ENCODE assay signal across 31 cellular contexts in the genomic region with DNA sequence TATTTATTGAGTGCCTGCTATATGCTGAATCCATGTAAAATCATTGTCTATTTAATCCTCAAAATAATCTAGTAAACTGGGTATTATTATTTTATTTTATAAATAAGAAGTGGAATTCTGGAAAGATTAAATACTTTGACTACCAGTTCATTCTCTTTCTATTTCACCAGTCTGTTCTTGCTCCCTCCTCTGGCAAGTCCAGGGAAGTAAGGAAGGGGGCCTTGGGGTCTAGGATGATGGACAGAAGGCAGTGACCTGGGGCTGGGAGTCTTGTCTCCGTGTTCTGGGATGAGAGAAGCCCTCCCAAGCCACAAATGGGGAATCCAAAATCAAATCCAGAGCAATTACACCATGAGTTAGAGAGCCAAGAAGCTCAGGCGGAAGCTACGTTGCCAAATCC. TPM values are rescaled to one million over a fixed set of nuclear protein-coding genes. Genes with fewer than 3 reads are reported as not detected.
"Had no signal": no experiment of that assay in that cellular context is flagged by ENCODE, and none has a peak within 500 bp of the region (broad histone marks: within the 10 kb centered on the region; RNA-seq: fewer than 3 reads in every experiment).

No MANE protein-coding gene starts in this region.

- H3K27ac ChIP-seq: adrenal gland, body of pancreas, epithelial cell of prostate, esophagus squamous epithelium, VCaP had no signal

- H3K27ac Mint-ChIP-seq: activated B cell treated with CpG ODN at 0.5 μM for 24 hours; activated CD8-positive, alpha-beta T cell treated with anti-CD3 and anti-CD28 coated beads for 36 hours; activated naive CD4-positive, alpha-beta T cell treated with anti-CD3 and anti-CD28 coated beads for 36 hours; activated naive CD4-positive, alpha-beta T cell treated with anti-CD3 and anti-CD28 coated beads, Interleukin-2, amount 50 U/mL, for 24 hours; activated naive CD8-positive, alpha-beta T cell treated with anti-CD3 and anti-CD28 coated beads for 36 hours; activated naive CD8-positive, alpha-beta T cell treated with anti-CD3 and anti-CD28 coated beads, Interleukin-2, amount 50 U/mL, for 24 hours; activated T-helper 17 cell treated with anti-CD3 and anti-CD28 coated beads, Interleukin-2, amount 50 U/mL, for 72 hours; effector memory CD8-positive, alpha-beta T cell had no signal

- H3K4me1 Mint-ChIP-seq: activated B cell treated with CpG ODN at 0.5 μM for 24 hours; activated naive CD4-positive, alpha-beta T cell treated with anti-CD3 and anti-CD28 coated beads, Interleukin-2, amount 50 U/mL, for 24 hours; activated naive CD8-positive, alpha-beta T cell treated with anti-CD3 and anti-CD28 coated beads for 36 hours; activated naive CD8-positive, alpha-beta T cell treated with anti-CD3 and anti-CD28 coated beads, Interleukin-2, amount 50 U/mL, for 24 hours; activated T-helper 17 cell treated with anti-CD3 and anti-CD28 coated beads, Interleukin-2, amount 50 U/mL, for 72 hours had no signal

- ATAC-seq: activated CD4-positive, CD25-positive, alpha-beta regulatory T cell treated with anti-CD3 and anti-CD28 coated beads, Interleukin-2, amount 50 U/mL, for 24 hours; activated CD8-positive, alpha-beta T cell treated with anti-CD3 and anti-CD28 coated beads for 36 hours; activated naive CD8-positive, alpha-beta T cell treated with anti-CD3 and anti-CD28 coated beads, Interleukin-2, amount 50 U/mL, for 24 hours; activated T-cell treated with anti-CD3 and anti-CD28 coated beads, Interleukin-2, amount 50 U/mL, for 4 hours; activated T-helper 17 cell treated with anti-CD3 and anti-CD28 coated beads, Interleukin-2, amount 50 U/mL, for 72 hours; body of pancreas; effector memory CD8-positive, alpha-beta T cell had no signal

- H3K9me3 Mint-ChIP-seq: activated B cell treated with CpG ODN at 0.5 μM for 24 hours; activated CD8-positive, alpha-beta T cell treated with anti-CD3 and anti-CD28 coated beads for 36 hours; activated naive CD4-positive, alpha-beta T cell treated with anti-CD3 and anti-CD28 coated beads for 36 hours; activated naive CD4-positive, alpha-beta T cell treated with anti-CD3 and anti-CD28 coated beads, Interleukin-2, amount 50 U/mL, for 24 hours; activated naive CD8-positive, alpha-beta T cell treated with anti-CD3 and anti-CD28 coated beads for 36 hours; activated naive CD8-positive, alpha-beta T cell treated with anti-CD3 and anti-CD28 coated beads, Interleukin-2, amount 50 U/mL, for 24 hours; activated T-cell treated with anti-CD3 and anti-CD28 coated beads, Interleukin-2, amount 50 U/mL, for 4 hours; activated T-helper 17 cell treated with anti-CD3 and anti-CD28 coated beads, Interleukin-2, amount 50 U/mL, for 72 hours; effector memory CD8-positive, alpha-beta T cell had no signal

- H3K27me3 Mint-ChIP-seq: effector memory CD8-positive, alpha-beta T cell had no signal

- H3K4me3 Mint-ChIP-seq: activated B cell treated with CpG ODN at 0.5 μM for 24 hours; activated CD8-positive, alpha-beta T cell treated with anti-CD3 and anti-CD28 coated beads for 36 hours; activated naive CD4-positive, alpha-beta T cell treated with anti-CD3 and anti-CD28 coated beads for 36 hours; activated naive CD4-positive, alpha-beta T cell treated with anti-CD3 and anti-CD28 coated beads, Interleukin-2, amount 50 U/mL, for 24 hours; activated naive CD8-positive, alpha-beta T cell treated with anti-CD3 and anti-CD28 coated beads for 36 hours; activated naive CD8-positive, alpha-beta T cell treated with anti-CD3 and anti-CD28 coated beads, Interleukin-2, amount 50 U/mL, for 24 hours; activated T-cell treated with anti-CD3 and anti-CD28 coated beads, Interleukin-2, amount 50 U/mL, for 4 hours; activated T-helper 17 cell treated with anti-CD3 and anti-CD28 coated beads, Interleukin-2, amount 50 U/mL, for 72 hours; effector memory CD8-positive, alpha-beta T cell had no signal

- FAIRE-seq: colon, endometrium, endothelial cell of umbilical vein had no signal

- H3K36me3 ChIP-seq: adrenal gland, esophagus squamous epithelium had no signal

- H3K36me3 Mint-ChIP-seq: activated naive CD4-positive, alpha-beta T cell treated with anti-CD3 and anti-CD28 coated beads, Interleukin-2, amount 50 U/mL, for 24 hours; activated naive CD8-positive, alpha-beta T cell treated with anti-CD3 and anti-CD28 coated beads for 36 hours had no signal

- H3K4me3 ChIP-seq: adrenal gland, body of pancreas, esophagus squamous epithelium had no signal

- DNase-seq: activated B cell treated with CpG ODN at 0.5 μM for 24 hours; activated CD4-positive, alpha-beta T cell treated with anti-CD3 and anti-CD28 coated beads for 48 hours; activated CD4-positive, alpha-beta T cell treated with anti-CD3 and anti-CD28 coated beads, Interleukin-2, amount 50 U/mL, for 1 hour; activated CD4-positive, alpha-beta T cell treated with anti-CD3 and anti-CD28 coated beads, Interleukin-2, amount 50 U/mL, for 48 hours; activated CD8-positive, alpha-beta memory T cell treated with anti-CD3 and anti-CD28 coated beads for 24 hours; activated CD8-positive, alpha-beta T cell treated with anti-CD3 and anti-CD28 coated beads for 36 hours; activated effector memory CD4-positive, alpha-beta T cell treated with anti-CD3 and anti-CD28 coated beads, Interleukin-2, amount 50 U/mL, for 16 hours; activated naive CD4-positive, alpha-beta T cell treated with anti-CD3 and anti-CD28 coated beads for 36 hours; activated naive CD8-positive, alpha-beta T cell treated with anti-CD3 and anti-CD28 coated beads for 36 hours; activated naive CD8-positive, alpha-beta T cell treated with anti-CD3 and anti-CD28 coated beads, Interleukin-2, amount 50 U/mL, for 24 hours; activated T-cell treated with anti-CD3 and anti-CD28 coated beads, Interleukin-2, amount 50 U/mL, for 4 hours; adrenal gland; aorta; body of pancreas; caudate nucleus; cortex of kidney; dermis blood vessel endothelial cell; effector CD4-positive, alpha-beta T cell; effector memory CD8-positive, alpha-beta T cell; esophagus squamous epithelium; head of caudate nucleus; T-helper 2 cell had no signal

- H3K4me1 ChIP-seq: adrenal gland, body of pancreas, esophagus squamous epithelium had no signal

- H3K27me3 ChIP-seq: adrenal gland, body of pancreas, esophagus squamous epithelium had no signal

- H3K9me3 ChIP-seq: adrenal gland, body of pancreas, esophagus squamous epithelium had no signal

RNA-seq across cellular contexts. Expression of a gene that starts 28.4 kb away (rescaled TPM):
- total RNA-seq: endothelial cell of umbilical vein; T-helper 1 cell treated with Interleukin-12 subunit alpha and Interleukin-12 subunit beta and Interleukin-4 antibody, amounts not matched to agents 30 ng/mL and 1 ng/mL, for 36 hours had no signal
